ENCODE assay signal across 31 cellular contexts in the genomic region with DNA sequence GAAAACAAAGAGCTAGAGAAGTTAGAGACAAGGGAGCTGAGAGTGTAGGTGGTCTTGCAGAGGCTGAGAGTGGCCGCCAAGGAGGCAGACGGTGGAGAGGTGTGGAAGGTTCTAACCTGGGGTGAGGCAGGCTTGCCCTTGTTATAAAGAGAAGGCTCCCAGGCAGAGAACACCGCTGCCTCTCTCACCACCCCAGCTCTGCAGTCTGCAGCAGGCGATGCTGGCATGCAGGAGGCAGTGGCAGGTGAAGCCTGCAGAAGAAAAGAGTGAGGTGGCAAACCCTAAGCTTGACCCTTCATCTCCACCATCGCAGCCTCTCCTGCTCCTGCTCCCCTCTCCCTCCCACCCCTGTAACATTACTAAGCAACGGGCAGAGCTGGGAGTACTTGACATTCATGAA. TPM values are rescaled to one million over a fixed set of nuclear protein-coding genes. Genes with fewer than 3 reads are reported as not detected.
"Had no signal": no experiment of that assay in that cellular context is flagged by ENCODE, and none has a peak within 500 bp of the region (broad histone marks: within the 10 kb centered on the region; RNA-seq: fewer than 3 reads in every experiment).

No MANE protein-coding gene starts in this region.

- H3K4me1 Mint-ChIP-seq: activated CD4-positive, alpha-beta T cell treated with anti-CD3 and anti-CD28 coated beads for 36 hours; activated CD4-positive, alpha-beta T cell treated with anti-CD3 and anti-CD28 coated beads, Interleukin-2, amount 10 ng/mL, durations not matched to agents 7 days and 5 days; activated naive CD4-positive, alpha-beta T cell treated with anti-CD3 and anti-CD28 coated beads, Interleukin-2, amount 50 U/mL, for 24 hours; activated naive CD8-positive, alpha-beta T cell treated with anti-CD3 and anti-CD28 coated beads, Interleukin-2, amount 10 ng/mL, durations not matched to agents 7 days and 5 days had no signal

- H3K27me3 ChIP-seq: ascending aorta had no signal

- H3K4me3 ChIP-seq: ascending aorta, cardiac muscle cell, MG63, PC-9 had no signal

- H3K4me3 Mint-ChIP-seq: activated CD4-positive, alpha-beta T cell treated with anti-CD3 and anti-CD28 coated beads for 36 hours; activated CD4-positive, alpha-beta T cell treated with anti-CD3 and anti-CD28 coated beads, Interleukin-2, amount 10 ng/mL, durations not matched to agents 7 days and 5 days; activated CD8-positive, alpha-beta T cell treated with anti-CD3 and anti-CD28 coated beads, Interleukin-2, amount 10 ng/mL, durations not matched to agents 7 days and 5 days; activated naive CD4-positive, alpha-beta T cell treated with anti-CD3 and anti-CD28 coated beads, Interleukin-2, amount 50 U/mL, for 24 hours; activated naive CD8-positive, alpha-beta T cell treated with anti-CD3 and anti-CD28 coated beads, Interleukin-2, amount 10 ng/mL, durations not matched to agents 7 days and 5 days; activated T-cell treated with anti-CD3 and anti-CD28 coated beads, Interleukin-2, amount 50 U/mL, for 24 hours; T-helper 1 cell treated with Interleukin-12 subunit alpha and Interleukin-12 subunit beta and Interleukin-4 antibody, amounts not matched to agents 30 μg/mL and 1 μg/mL, for 36 hours; T-helper 2 cell treated with Interferon-gamma antibody and Interleukin-4, amounts not matched to agents 5 μg/mL and 100 μg/mL, for 36 hours; WTC11 had no signal

- H3K9me3 ChIP-seq: ascending aorta had no signal

- H3K36me3 ChIP-seq: ascending aorta, cardiac muscle cell, MG63 had no signal

- H3K9me3 Mint-ChIP-seq: activated naive CD4-positive, alpha-beta T cell treated with anti-CD3 and anti-CD28 coated beads, Interleukin-2, amount 50 U/mL, for 24 hours; T-helper 2 cell treated with Interferon-gamma antibody and Interleukin-4, amounts not matched to agents 5 μg/mL and 100 μg/mL, for 36 hours had no signal

- H3K27ac ChIP-seq: ascending aorta, cardiac muscle cell, PC-9, RWPE1 had no signal

- H3K27ac Mint-ChIP-seq: activated CD4-positive, alpha-beta T cell treated with anti-CD3 and anti-CD28 coated beads for 36 hours; activated CD4-positive, alpha-beta T cell treated with anti-CD3 and anti-CD28 coated beads, Interleukin-2, amount 10 ng/mL, durations not matched to agents 7 days and 5 days; activated CD8-positive, alpha-beta T cell treated with anti-CD3 and anti-CD28 coated beads, Interleukin-2, amount 10 ng/mL, durations not matched to agents 7 days and 5 days; activated naive CD4-positive, alpha-beta T cell treated with anti-CD3 and anti-CD28 coated beads, Interleukin-2, amount 50 U/mL, for 24 hours; activated naive CD8-positive, alpha-beta T cell treated with anti-CD3 and anti-CD28 coated beads, Interleukin-2, amount 10 ng/mL, durations not matched to agents 7 days and 5 days; activated T-cell treated with anti-CD3 and anti-CD28 coated beads, Interleukin-2, amount 50 U/mL, for 24 hours; activated T-helper 2 cell treated with anti-CD3 and anti-CD28 coated beads, Interferon-gamma antibody, Interleukin-2, Interleukin-4, amounts not matched to agents 10 μg/mL and 5 μg/mL and 100 μg/mL, durations not matched to agents 14 hours and 24 hours and 36 hours; T-helper 1 cell treated with Interleukin-12 subunit alpha and Interleukin-12 subunit beta and Interleukin-4 antibody, amounts not matched to agents 30 μg/mL and 1 μg/mL, for 36 hours; T-helper 2 cell treated with Interferon-gamma antibody and Interleukin-4, amounts not matched to agents 5 μg/mL and 100 μg/mL, for 36 hours; WTC11 had no signal

- H3K4me1 ChIP-seq: ascending aorta had no signal

- DNase-seq: activated CD4-positive, alpha-beta T cell treated with anti-CD3 and anti-CD28 coated beads for 36 hours; activated CD4-positive, alpha-beta T cell treated with anti-CD3 and anti-CD28 coated beads, Interleukin-2, amount 10 ng/mL, durations not matched to agents 7 days and 5 days; activated CD4-positive, alpha-beta T cell treated with anti-CD3 and anti-CD28 coated beads, Interleukin-2, amount 50 U/mL, for 48 hours; activated CD8-positive, alpha-beta T cell treated with anti-CD3 and anti-CD28 coated beads, Interleukin-2, amount 10 ng/mL, durations not matched to agents 7 days and 5 days; activated gamma-delta T cell; activated naive CD4-positive, alpha-beta T cell treated with Interleukin-2 at 50 U/mL for 16 hours; activated naive CD8-positive, alpha-beta T cell treated with anti-CD3 and anti-CD28 coated beads, Interleukin-2, amount 10 ng/mL, durations not matched to agents 7 days and 5 days; activated T-cell treated with anti-CD3 and anti-CD28 coated beads, Interleukin-2, amount 50 U/mL, for 24 hours; amygdala; KG1; MG63; MV-4-11; NCI-H1092; NCI-H1436 treated with DMSO at 0.1 percent for 48 hours; NCI-H1694 treated with DMSO at 0.1 percent for 48 hours; NCI-H2029; NCI-H2107; NCI-H345; NCI-H524 treated with DMSO at 0.1 percent for 48 hours; NK-92 treated with Interleukin-12 subunit alpha and Interleukin-12 subunit beta, amount 100 ng/mL, for 24 hours; PC-9; Right ventricle myocardium superior had no signal

- H3K36me3 Mint-ChIP-seq: activated naive CD4-positive, alpha-beta T cell treated with anti-CD3 and anti-CD28 coated beads, Interleukin-2, amount 50 U/mL, for 24 hours; activated naive CD8-positive, alpha-beta T cell treated with anti-CD3 and anti-CD28 coated beads, Interleukin-2, amount 10 ng/mL, durations not matched to agents 7 days and 5 days had no signal

- ATAC-seq: activated CD4-positive, alpha-beta T cell treated with anti-CD3 and anti-CD28 coated beads for 36 hours; activated CD4-positive, CD25-positive, alpha-beta regulatory T cell treated with anti-CD3 and anti-CD28 coated beads, Interleukin-2, amount 50 U/mL, for 24 hours; activated CD8-positive, alpha-beta T cell treated with anti-CD3 and anti-CD28 coated beads, Interleukin-2, amount 10 ng/mL, durations not matched to agents 7 days and 5 days; WTC11 had no signal

RNA-seq across cellular contexts. Expression of gene KANK4, which starts 36.3 kb away (rescaled TPM):
- total RNA-seq: activated CD4-positive, alpha-beta T cell treated with anti-CD3 and anti-CD28 coated beads for 36 hours; activated CD4-positive, alpha-beta T cell treated with anti-CD3 and anti-CD28 coated beads, Interleukin-2, amount 10 ng/mL, durations not matched to agents 7 days and 5 days; activated CD8-positive, alpha-beta T cell treated with anti-CD3 and anti-CD28 coated beads, Interleukin-2, amount 10 ng/mL, durations not matched to agents 7 days and 5 days; activated naive CD8-positive, alpha-beta T cell treated with anti-CD3 and anti-CD28 coated beads, Interleukin-2, amount 10 ng/mL, durations not matched to agents 7 days and 5 days; activated T-helper 2 cell treated with anti-CD3 and anti-CD28 coated beads, Interferon-gamma antibody, Interleukin-2, Interleukin-4, amounts not matched to agents 10 μg/mL and 5 μg/mL and 100 μg/mL, durations not matched to agents 14 hours and 24 hours and 36 hours; ascending aorta had no signal
